Comparison of ENCODE assay signal across 24 cellular contexts in the genomic region with DNA sequence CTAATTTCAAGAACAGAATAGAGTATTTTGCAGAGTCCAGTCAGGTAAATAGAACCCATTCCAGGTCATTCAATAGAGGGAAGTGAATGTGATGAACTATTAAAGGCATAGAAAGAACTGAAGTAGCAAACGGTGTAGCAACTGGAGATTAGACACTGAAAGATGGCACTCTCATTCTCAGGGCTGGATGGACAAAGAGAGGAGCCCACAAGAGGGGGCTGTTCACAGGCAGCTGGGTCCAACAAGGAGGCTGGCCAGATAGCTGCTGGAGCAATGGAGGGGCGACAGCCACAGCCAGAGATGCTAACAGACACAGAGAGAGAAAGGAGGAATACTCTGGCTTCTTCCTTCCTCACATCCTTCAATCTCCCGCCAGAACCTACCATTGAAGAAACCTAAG.
A peak's percentile ranks its signal among the peaks of the same experiment; 100 is the strongest.
DNase-seq lines count a peak whose midpoint lies in the region; ATAC-seq and TF ChIP-seq lines count a peak whose summit lies in the region.
"Had no signal": no experiment of that assay in that cellular context is flagged by ENCODE, and none has a peak within 500 bp of the region (broad histone marks: within the 10 kb centered on the region; RNA-seq: fewer than 3 reads in every experiment).

No MANE protein-coding gene starts in this region.

- ATAC-seq in WTC11 (peak; percentile 50; the same call in 1 of the 2 replicates), left cardiac atrium (no peak)
- ATAC-seq: activated CD8-positive, alpha-beta memory T cell treated with anti-CD3 and anti-CD28 coated beads, Interleukin-2, amount 10 ng/mL, durations not matched to agents 7 days and 5 days; activated naive CD4-positive, alpha-beta T cell treated with anti-CD3 and anti-CD28 coated beads, Interleukin-2, amount 50 U/mL, for 72 hours; Panc1; stimulated activated naive CD8-positive, alpha-beta T cell treated with anti-CD3 and anti-CD28 coated beads, Interleukin-15, amount 100 ng/mL, for 72 hours had no signal

- H3K36me3 Mint-ChIP-seq in WTC11, result no peaks in the 10 kb centered on the region
- no peaks in the 10 kb centered on the region for H3K36me3 Mint-ChIP-seq in activated naive CD4-positive, alpha-beta T cell treated with anti-CD3 and anti-CD28 coated beads, Interleukin-2, amount 10 ng/mL, durations not matched to agents 7 days and 5 days
- H3K36me3 Mint-ChIP-seq: activated CD8-positive, alpha-beta memory T cell treated with anti-CD3 and anti-CD28 coated beads, Interleukin-2, amount 10 ng/mL, durations not matched to agents 7 days and 5 days; activated naive CD4-positive, alpha-beta T cell treated with anti-CD3 and anti-CD28 coated beads, Interleukin-2, amount 50 U/mL, for 72 hours had no signal

- POLR2A ChIA-PET in HEK293T (lab: Yijun Ruan, JAX) (no interaction called here), WTC11 (lab: Charles Lee) (no interaction called here)

- no peak overlapping the region for H3K4me3 Mint-ChIP-seq in WTC11
- no peak overlapping the region for H3K4me3 Mint-ChIP-seq in activated naive CD4-positive, alpha-beta T cell treated with anti-CD3 and anti-CD28 coated beads, Interleukin-2, amount 10 ng/mL, durations not matched to agents 7 days and 5 days
- H3K4me3 Mint-ChIP-seq: activated CD8-positive, alpha-beta memory T cell treated with anti-CD3 and anti-CD28 coated beads, Interleukin-2, amount 10 ng/mL, durations not matched to agents 7 days and 5 days; activated T-helper 1 cell treated with anti-CD3 and anti-CD28 coated beads, Interleukin-12 subunit alpha, Interleukin-12 subunit beta, Interleukin-2, Interleukin-4 antibody, amounts not matched to agents 30 ng/mL and 10 ng/mL and 1 ng/mL, durations not matched to agents 14 hours and 24 hours and 36 hours; stimulated activated naive CD8-positive, alpha-beta T cell treated with anti-CD3 and anti-CD28 coated beads, Interleukin-15, amount 100 ng/mL, for 72 hours had no signal

- H3K4me1 Mint-ChIP-seq in WTC11, result peaks cover 22% of the 10 kb centered on the region
- H3K4me1 Mint-ChIP-seq in activated naive CD4-positive, alpha-beta T cell treated with anti-CD3 and anti-CD28 coated beads, Interleukin-2, amount 10 ng/mL, durations not matched to agents 7 days and 5 days, result no peaks in the 10 kb centered on the region
- H3K4me1 Mint-ChIP-seq: activated CD8-positive, alpha-beta memory T cell treated with anti-CD3 and anti-CD28 coated beads, Interleukin-2, amount 10 ng/mL, durations not matched to agents 7 days and 5 days; stimulated activated naive CD8-positive, alpha-beta T cell treated with anti-CD3 and anti-CD28 coated beads, Interleukin-15, amount 100 ng/mL, for 72 hours had no signal

- DNase-seq in GM12865 (ENCODE audit: low read depth) (peak; percentile 46), HEK293T (ENCODE audit: extremely low spot score) (peak; percentile 5), WTC11 (ENCODE audit: low spot score) (peak; percentile 23), lung microvascular endothelial cell (ENCODE audit: low read depth in 2 of 2) (peak; percentile 4 to 15), left cardiac atrium (no peak)
- DNase-seq in activated naive CD4-positive, alpha-beta T cell treated with anti-CD3 and anti-CD28 coated beads, Interleukin-2, amount 10 ng/mL, durations not matched to agents 7 days and 5 days, result no peak
- no peak for DNase-seq in stimulated activated CD4-positive, alpha-beta T cell treated with anti-CD3 and anti-CD28 coated beads, Interleukin-2, amount 100 ng/mL, for 48 hours
- DNase-seq: activated CD4-positive, alpha-beta T cell treated with anti-CD3 and anti-CD28 coated beads, Interleukin-2, amount 50 U/mL, for 1 hour; activated CD8-positive, alpha-beta memory T cell treated with anti-CD3 and anti-CD28 coated beads, Interleukin-2, amount 10 ng/mL, durations not matched to agents 7 days and 5 days; anterior cingulate cortex; caudate nucleus; IMR-90; kidney; NCI-H1436 treated with DMSO at 0.1 percent for 48 hours; NCI-H510A treated with DMSO at 0.1 percent for 48 hours; posterior cingulate gyrus; SJCRH30; stimulated activated naive CD8-positive, alpha-beta T cell treated with anti-CD3 and anti-CD28 coated beads, Interleukin-15, amount 100 ng/mL, for 72 hours; tibial artery had no signal

- H3K27me3 Mint-ChIP-seq in WTC11 (ENCODE audit: low read depth), result no peaks in the 10 kb centered on the region
- peaks cover 12% of the 10 kb centered on the region for H3K27me3 Mint-ChIP-seq in activated naive CD4-positive, alpha-beta T cell treated with anti-CD3 and anti-CD28 coated beads, Interleukin-2, amount 10 ng/mL, durations not matched to agents 7 days and 5 days

- intact Hi-C loops in left cardiac atrium (cut with DNase I), result no loop called here

- peak; percentile 18 for TF ChIP-seq CTCF in GM12865 (IDR thresholded peaks at IDR 0.05; ENCODE audit: insufficient read depth, low read depth, low read length, missing control alignments)
- TF ChIP-seq CTCF in WTC11 (IDR thresholded peaks at IDR 0.05), result no peak

- H3K9me3 Mint-ChIP-seq in WTC11, result 0 out of 2 replicates have a peak, but pooled peaks cover 3% of the 10 kb centered on the region
- H3K9me3 Mint-ChIP-seq in activated naive CD4-positive, alpha-beta T cell treated with anti-CD3 and anti-CD28 coated beads, Interleukin-2, amount 10 ng/mL, durations not matched to agents 7 days and 5 days, result no peaks in the 10 kb centered on the region
- H3K9me3 Mint-ChIP-seq: activated T-helper 1 cell treated with anti-CD3 and anti-CD28 coated beads, Interleukin-12 subunit alpha, Interleukin-12 subunit beta, Interleukin-2, Interleukin-4 antibody, amounts not matched to agents 30 ng/mL and 10 ng/mL and 1 ng/mL, durations not matched to agents 14 hours and 24 hours and 36 hours; stimulated activated naive CD8-positive, alpha-beta T cell treated with anti-CD3 and anti-CD28 coated beads, Interleukin-15, amount 100 ng/mL, for 72 hours had no signal

- no peak overlapping the region for H3K27ac Mint-ChIP-seq in WTC11
- no peak overlapping the region for H3K27ac Mint-ChIP-seq in activated naive CD4-positive, alpha-beta T cell treated with anti-CD3 and anti-CD28 coated beads, Interleukin-2, amount 10 ng/mL, durations not matched to agents 7 days and 5 days
- H3K27ac Mint-ChIP-seq: activated CD8-positive, alpha-beta memory T cell treated with anti-CD3 and anti-CD28 coated beads, Interleukin-2, amount 10 ng/mL, durations not matched to agents 7 days and 5 days; activated naive CD4-positive, alpha-beta T cell treated with anti-CD3 and anti-CD28 coated beads, Interleukin-2, amount 50 U/mL, for 72 hours; activated T-helper 1 cell treated with anti-CD3 and anti-CD28 coated beads, Interleukin-12 subunit alpha, Interleukin-12 subunit beta, Interleukin-2, Interleukin-4 antibody, amounts not matched to agents 30 ng/mL and 10 ng/mL and 1 ng/mL, durations not matched to agents 14 hours and 24 hours and 36 hours; stimulated activated naive CD8-positive, alpha-beta T cell treated with anti-CD3 and anti-CD28 coated beads, Interleukin-15, amount 100 ng/mL, for 72 hours had no signal

- no peak overlapping the region for H3K4me3 ChIP-seq in GM12865 (ENCODE audit: low read depth, low read length)
- H3K4me3 ChIP-seq: HAP-1, lung, SJCRH30, tibial artery had no signal

- CTCF ChIA-PET in HEK293T (lab: Yijun Ruan, JAX), result no interaction called here
- CTCF ChIA-PET in WTC11 (lab: Charles Lee), result interaction anchor here (0.7 to 2.2 kb wide), 4 partner anchors 18 to 194 kb away, joined by 3 to 12 read pairs (median 5); no protein-coding TSS in a partner anchor
- CTCF ChIA-PET in activated naive CD4-positive, alpha-beta T cell treated with anti-CD3 and anti-CD28 coated beads, Interleukin-2, amount 10 ng/mL, durations not matched to agents 7 days and 5 days (lab: Charles Lee), result no interaction called here

TF ChIP-seq in HEK293T, 16 proteins besides CTCF, POLR2A, EP300 and RAD21 (continues in another document):
- TF ChIP-seq SP1 (IDR thresholded peaks at IDR 0.05) (no peak), CTBP1 (IDR thresholded peaks at IDR 0.05; ENCODE audit: borderline replicate concordance) (no peak), ELF4 (IDR thresholded peaks at IDR 0.05) (no peak), FOXA1 (IDR thresholded peaks at IDR 0.05) (no peak), FOXM1 (IDR thresholded peaks at IDR 0.05; ENCODE audit: borderline replicate concordance) (no peak), HDGF (IDR thresholded peaks at IDR 0.05; ENCODE audit: borderline replicate concordance) (no peak), TARDBP (IDR thresholded peaks at IDR 0.05) (no peak), ARNT (IDR thresholded peaks at IDR 0.05) (no peak), L3MBTL2 (conservative IDR thresholded peaks at IDR 0.05) (no peak), FOXK2 (IDR thresholded peaks at IDR 0.05) (no peak), PKNOX1 (IDR thresholded peaks at IDR 0.05) (no peak)

TF ChIP-seq in WTC11, 78 proteins besides CTCF, POLR2A, EP300 and RAD21 (continues in another document):
- TF ChIP-seq ATF3 (CRISPR knock-in tag; conservative IDR thresholded peaks at IDR 0.05) (no peak), EMX1 (CRISPR knock-in tag; IDR thresholded peaks at IDR 0.05) (no peak), NR1H2 (CRISPR knock-in tag; IDR thresholded peaks at IDR 0.05) (no peak), ZSCAN18 (CRISPR knock-in tag; IDR thresholded peaks at IDR 0.05) (no peak)
- TF ChIP-seq, protein P1, sequence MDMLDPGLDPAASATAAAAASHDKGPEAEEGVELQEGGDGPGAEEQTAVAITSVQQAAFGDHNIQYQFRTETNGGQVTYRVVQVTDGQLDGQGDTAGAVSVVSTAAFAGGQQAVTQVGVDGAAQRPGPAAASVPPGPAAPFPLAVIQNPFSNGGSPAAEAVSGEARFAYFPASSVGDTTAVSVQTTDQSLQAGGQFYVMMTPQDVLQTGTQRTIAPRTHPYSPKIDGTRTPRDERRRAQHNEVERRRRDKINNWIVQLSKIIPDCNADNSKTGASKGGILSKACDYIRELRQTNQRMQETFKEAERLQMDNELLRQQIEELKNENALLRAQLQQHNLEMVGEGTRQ (CRISPR knock-in tag; IDR thresholded peaks at IDR 0.05), result no peak

Comparison
In these comparisons a context has a peak if more than half of its experiments do, and no peak if none do; other contexts are left out.
1. DNase-seq: peak in GM12865 (single experiment), HEK293T (single experiment), WTC11 (single experiment) and lung microvascular endothelial cell (2 of 2); none in left cardiac atrium (single experiment), activated naive CD4-positive, alpha-beta T cell treated with anti-CD3 and anti-CD28 coated beads, Interleukin-2, amount 10 ng/mL, durations not matched to agents 7 days and 5 days (single experiment) and stimulated activated CD4-positive, alpha-beta T cell treated with anti-CD3 and anti-CD28 coated beads, Interleukin-2, amount 100 ng/mL, for 48 hours (0 of 2).